In genomic region chr2:26770986-26771586, GRCh38 we compare ENCODE assay signal across 8 cellular contexts. TPM values are rescaled to one million over a fixed set of nuclear protein-coding genes. Genes with fewer than 3 reads are reported as not detected.
DNase-seq lines count a peak whose midpoint lies in the region; ATAC-seq and TF ChIP-seq lines count a peak whose summit lies in the region.

No MANE protein-coding gene starts in this region.

- peak overlapping the region; percentile 57 for H3K27ac Mint-ChIP-seq in activated T-helper 2 cell treated with anti-CD3 and anti-CD28 coated beads, Interferon-gamma antibody, Interleukin-2, Interleukin-4, amounts not matched to agents 10 μg/mL and 5 μg/mL and 100 μg/mL, durations not matched to agents 14 hours and 24 hours and 36 hours
- no peak overlapping the region for H3K27ac Mint-ChIP-seq in progenitor cell of endocrine pancreas

- H3K4me1 Mint-ChIP-seq in activated T-helper 2 cell treated with anti-CD3 and anti-CD28 coated beads, Interferon-gamma antibody, Interleukin-2, Interleukin-4, amounts not matched to agents 10 μg/mL and 5 μg/mL and 100 μg/mL, durations not matched to agents 14 hours and 24 hours and 36 hours (ENCODE audit: low read depth) = peaks cover 25% of the 10 kb centered on the region
- H3K4me1 Mint-ChIP-seq in progenitor cell of endocrine pancreas (ENCODE audit: low read depth) = no peaks in the 10 kb centered on the region

- intact Hi-C loops in activated T-helper 2 cell treated with anti-CD3 and anti-CD28 coated beads, Interferon-gamma antibody, Interleukin-2, Interleukin-4, amounts not matched to agents 10 μg/mL and 5 μg/mL and 100 μg/mL, durations not matched to agents 14 hours and 24 hours and 36 hours (cut with micrococcal nuclease) = no loop called here

- H3K9me3 Mint-ChIP-seq in activated T-helper 2 cell treated with anti-CD3 and anti-CD28 coated beads, Interferon-gamma antibody, Interleukin-2, Interleukin-4, amounts not matched to agents 10 μg/mL and 5 μg/mL and 100 μg/mL, durations not matched to agents 14 hours and 24 hours and 36 hours = no peaks in the 10 kb centered on the region
- no peaks in the 10 kb centered on the region for H3K9me3 Mint-ChIP-seq in progenitor cell of endocrine pancreas (ENCODE audit: low read depth)

- H3K4me1 ChIP-seq in BLaER1 treated with 17β-estradiol and CSF1 and Interleukin-3, amounts not matched to agents 10 nM and 100 nM = peaks cover 50 to 81% (median 63%) of the 10 kb centered on the region in 10 experiments
- H3K4me1 ChIP-seq in gastroesophageal sphincter = peaks cover 14 to 85% (median 54%) of the 10 kb centered on the region in 3 donors

- peak overlapping the region in 4 of 11 experiments; percentile 44 to 83 (median 59); a peak in 7 of 22 replicates for H3K27ac ChIP-seq in BLaER1 treated with 17β-estradiol and CSF1 and Interleukin-3, amounts not matched to agents 10 nM and 100 nM
- H3K27ac ChIP-seq in gastroesophageal sphincter = peak overlapping the region; percentile 11 to 95 (median 81)

- H3K4me3 ChIP-seq in BLaER1 treated with 17β-estradiol and CSF1 and Interleukin-3, amounts not matched to agents 10 nM and 100 nM = no peak overlapping the region; a peak in 1 of 20 replicates
- no peak overlapping the region for H3K4me3 ChIP-seq in gastroesophageal sphincter

- H3K27me3 Mint-ChIP-seq in activated T-helper 2 cell treated with anti-CD3 and anti-CD28 coated beads, Interferon-gamma antibody, Interleukin-2, Interleukin-4, amounts not matched to agents 10 μg/mL and 5 μg/mL and 100 μg/mL, durations not matched to agents 14 hours and 24 hours and 36 hours (ENCODE audit: low read depth) = no peaks in the 10 kb centered on the region
- no peaks in the 10 kb centered on the region for H3K27me3 Mint-ChIP-seq in progenitor cell of endocrine pancreas

- H3K4me3 Mint-ChIP-seq in activated T-helper 2 cell treated with anti-CD3 and anti-CD28 coated beads, Interferon-gamma antibody, Interleukin-2, Interleukin-4, amounts not matched to agents 10 μg/mL and 5 μg/mL and 100 μg/mL, durations not matched to agents 14 hours and 24 hours and 36 hours (ENCODE audit: low read depth) = no peak overlapping the region
- no peak overlapping the region for H3K4me3 Mint-ChIP-seq in progenitor cell of endocrine pancreas (ENCODE audit: low read depth)

- WGBS in gastroesophageal sphincter (ENCODE audit: low coverage in 1 of 2), 2 donors = 80% methylated on average over 2 of the region's 6 CpGs; no CpG with 5 or more reads in 1 of the 2 donors

- no peak for TF ChIP-seq POLR2A in gastroesophageal sphincter (IDR thresholded peaks at IDR 0.05)

- peaks cover 25 to 59% (median 40%) of the 10 kb centered on the region in 11 experiments for H3K36me3 ChIP-seq in BLaER1 treated with 17β-estradiol and CSF1 and Interleukin-3, amounts not matched to agents 10 nM and 100 nM
- peaks cover 0 to 22% of the 10 kb centered on the region in 2 donors for H3K36me3 ChIP-seq in gastroesophageal sphincter

- H3K36me3 Mint-ChIP-seq in activated T-helper 2 cell treated with anti-CD3 and anti-CD28 coated beads, Interferon-gamma antibody, Interleukin-2, Interleukin-4, amounts not matched to agents 10 μg/mL and 5 μg/mL and 100 μg/mL, durations not matched to agents 14 hours and 24 hours and 36 hours (ENCODE audit: low read depth) = peaks cover 9% of the 10 kb centered on the region
- no peaks in the 10 kb centered on the region for H3K36me3 Mint-ChIP-seq in progenitor cell of endocrine pancreas (ENCODE audit: insufficient read depth)

- no peak for DNase-seq in activated T-helper 2 cell treated with anti-CD3 and anti-CD28 coated beads, Interferon-gamma antibody, Interleukin-2, Interleukin-4, amounts not matched to agents 10 μg/mL and 5 μg/mL and 100 μg/mL, durations not matched to agents 14 hours and 24 hours and 36 hours (ENCODE audit: low spot score)
- DNase-seq in progenitor cell of endocrine pancreas (ENCODE audit: low spot score, unreplicated experiment) = no peak

- TF ChIP-seq CTCF in gastroesophageal sphincter (IDR thresholded peaks at IDR 0.05) (peak in 2 of 4 experiments; percentile 21 to 28), progenitor cell of endocrine pancreas (IDR thresholded peaks at IDR 0.05; ENCODE audit: unreplicated experiment) (peak; percentile 52)

- ATAC-seq in gastroesophageal sphincter (peak; percentile 23), HG03460 (IDR thresholded peaks at IDR 0.05; ENCODE audit: unreplicated experiment) (no peak), GM19351 (IDR thresholded peaks at IDR 0.05; ENCODE audit: unreplicated experiment) (no peak), HG03439 (IDR thresholded peaks at IDR 0.05; ENCODE audit: unreplicated experiment) (no peak)

- H3K9ac ChIP-seq in BLaER1 treated with 17β-estradiol and CSF1 and Interleukin-3, amounts not matched to agents 10 nM and 100 nM = peak overlapping the region in 2 of 11 experiments; percentile 65 to 67; a peak in 4 of 22 replicates

- TF ChIP-seq RAD21 in Ishikawa (IDR thresholded peaks at IDR 0.05; ENCODE audit: low read depth) = no peak

- H3K9me3 ChIP-seq in BLaER1 treated with 17β-estradiol and CSF1 and Interleukin-3, amounts not matched to agents 10 nM and 100 nM (replicated peaks in 1 of 11) = no peaks in the 10 kb centered on the region
- H3K9me3 ChIP-seq in gastroesophageal sphincter = no peaks in the 10 kb centered on the region

- TF ChIP-seq EP300 in Ishikawa (IDR thresholded peaks at IDR 0.05; ENCODE audit: borderline replicate concordance) = no peak
- no peak for TF ChIP-seq EP300 in gastroesophageal sphincter (IDR thresholded peaks at IDR 0.05)

- peak overlapping the region; percentile 58 to 98 (median 77) for H3K4me2 ChIP-seq in BLaER1 treated with 17β-estradiol and CSF1 and Interleukin-3, amounts not matched to agents 10 nM and 100 nM

- no peaks in the 10 kb centered on the region for H3K27me3 ChIP-seq in BLaER1 treated with 17β-estradiol and CSF1 and Interleukin-3, amounts not matched to agents 10 nM and 100 nM
- no peaks in the 10 kb centered on the region for H3K27me3 ChIP-seq in gastroesophageal sphincter

- H4K20me1 ChIP-seq in BLaER1 treated with 17β-estradiol and CSF1 and Interleukin-3, amounts not matched to agents 10 nM and 100 nM = peaks cover 41 to 100% (median 94%) of the 10 kb centered on the region in 11 experiments

TF ChIP-seq in Ishikawa, 13 proteins besides CTCF, POLR2A, EP300 and RAD21:
- TF ChIP-seq TEAD4 (IDR thresholded peaks at IDR 0.05) (no peak), NFIC (IDR thresholded peaks at IDR 0.05) (peak; percentile 41; the same call in 1 of the 2 replicates), CREB1 (IDR thresholded peaks at IDR 0.05; ENCODE audit: low read depth) (no peak)

RNA-seq across cellular contexts. Expression of gene SLC35F6, which starts 7.0 kb away (rescaled TPM):
- total RNA-seq in activated T-helper 2 cell treated with anti-CD3 and anti-CD28 coated beads, Interferon-gamma antibody, Interleukin-2, Interleukin-4, amounts not matched to agents 10 μg/mL and 5 μg/mL and 100 μg/mL, durations not matched to agents 14 hours and 24 hours and 36 hours = 11.1 and 11.8 TPM in 2 replicates
- 10 to 100 TPM; 20.2 to 47.3 (median 38.2) TPM for total RNA-seq in gastroesophageal sphincter
- 19.2 and 19.9 TPM in 2 replicates for total RNA-seq in progenitor cell of endocrine pancreas

RNA-seq across cellular contexts. Expression of gene CENPA, which starts 14.8 kb away (rescaled TPM):
- total RNA-seq in activated T-helper 2 cell treated with anti-CD3 and anti-CD28 coated beads, Interferon-gamma antibody, Interleukin-2, Interleukin-4, amounts not matched to agents 10 μg/mL and 5 μg/mL and 100 μg/mL, durations not matched to agents 14 hours and 24 hours and 36 hours = 24.3 and 27.3 TPM in 2 replicates
- total RNA-seq in gastroesophageal sphincter (not detected), progenitor cell of endocrine pancreas (10.5 and 10.7 TPM in 2 replicates)

Comparison
In these comparisons a context has a peak if more than half of its experiments do, and no peak if none do; other contexts are left out.
1. RNA of gene CENPA, which starts 14.8 kb away (total RNA-seq): 24.3 to 27.3 TPM in activated T-helper 2 cell treated with anti-CD3 and anti-CD28 coated beads, Interferon-gamma antibody, Interleukin-2, Interleukin-4, amounts not matched to agents 10 μg/mL and 5 μg/mL and 100 μg/mL, durations not matched to agents 14 hours and 24 hours and 36 hours and 10.5 to 10.7 TPM in progenitor cell of endocrine pancreas; not detected in gastroesophageal sphincter; every median in the first group is over 10 times any median in the second.